ENCODE assay signal across 8 cellular contexts in genomic region chr5:181188700-181189362, GRCh38. TPM values are rescaled to one million over a fixed set of nuclear protein-coding genes. Genes with fewer than 3 reads are reported as not detected.
DNase-seq lines count a peak whose midpoint lies in the region; ATAC-seq and TF ChIP-seq lines count a peak whose summit lies in the region.

No MANE protein-coding gene starts in this region.

- H3K27ac ChIP-seq in OCI-LY7 (ENCODE audit: low read depth, low read length, poor library complexity, severe bottlenecking) (peak overlapping the region; percentile 82), right atrium auricular region (peak overlapping the region; percentile 93 to 94)

- H3K79me2 ChIP-seq in OCI-LY7 (ENCODE audit: insufficient read depth, low read depth, low read length): peaks cover 8% of the 10 kb centered on the region; the same call in 1 of the 2 replicates

- H3K27me3 ChIP-seq in right atrium auricular region: no peaks in the 10 kb centered on the region

- TF ChIP-seq CTCF in Calu3 (IDR thresholded peaks at IDR 0.05; ENCODE audit: unreplicated experiment): no peak
- TF ChIP-seq CTCF in OCI-LY7 (conservative IDR thresholded peaks at IDR 0.05; ENCODE audit: low read length): peak; percentile 33; the same call in 1 of the 2 replicates
- TF ChIP-seq CTCF in right atrium auricular region (IDR thresholded peaks at IDR 0.05): no peak

- H2AFZ ChIP-seq in OCI-LY7 (ENCODE audit: low read length): peak overlapping the region; percentile 75; the same call in 1 of the 2 replicates

- CTCF ChIA-PET in Calu3 (lab: Charles Lee) (interaction anchor here (0.8 to 3.7 kb wide), 6 partner anchors 10 to 380 kb away, joined by 3 to 24 read pairs (median 4); partner anchors contain the start of gene RACK1), OCI-LY7 (lab: Charles Lee; ENCODE audit: unreplicated experiment) (interaction anchor here (1.1 to 1.2 kb wide), 3 partner anchors 16 to 378 kb away, joined by 3 read pairs; no protein-coding TSS in a partner anchor)

- DNase-seq in Calu3: peak; percentile 84
- peak; percentile 89 for DNase-seq in OCI-LY7 (ENCODE audit: low spot score)
- DNase-seq in activated naive CD8-positive, alpha-beta T cell treated with anti-CD3 and anti-CD28 coated beads, Interleukin-2, amount 10 ng/mL, durations not matched to agents 7 days and 5 days: peak; percentile 82
- peak; percentile 91 for DNase-seq in right atrium auricular region (ENCODE audit: low spot score)
- peak; percentile 88 for DNase-seq in sciatic nerve (ENCODE audit: low spot score)
- DNase-seq in SKM-1 (lab: John Stamatoyannopoulos, UW; ENCODE audit: unreplicated experiment): no peak

- intact Hi-C loops in Calu3 (cut with micrococcal nuclease; ENCODE audit: unreplicated experiment): loop anchor here (1.0 kb wide), 2 partner anchors 18 to 33 kb away; no protein-coding TSS in a partner anchor
- intact Hi-C loops in OCI-LY7 (cut with micrococcal nuclease; ENCODE audit: unreplicated experiment): loop anchor here (1.0 kb wide), 3 partner anchors 16 to 72 kb away; partner anchors contain the start of gene TRIM52
- intact Hi-C loops in sciatic nerve (cut with DNase I): no loop called here

- H3K9me3 ChIP-seq in OCI-LY7 (ENCODE audit: low read length) (no peaks in the 10 kb centered on the region), right atrium auricular region (no peaks in the 10 kb centered on the region)

- no peaks in the 10 kb centered on the region for H3K9me2 ChIP-seq in OCI-LY7 (ENCODE audit: insufficient read depth, low read length)

- no peaks in the 10 kb centered on the region for H3K36me3 ChIP-seq in OCI-LY7 (ENCODE audit: insufficient read depth, low read length)
- H3K36me3 ChIP-seq in right atrium auricular region: no peaks in the 10 kb centered on the region

- peaks cover 56% of the 10 kb centered on the region for H3K4me1 Mint-ChIP-seq in Calu3 (ENCODE audit: low read depth, unreplicated experiment)
- peaks cover 47% of the 10 kb centered on the region for H3K4me1 Mint-ChIP-seq in activated naive CD8-positive, alpha-beta T cell treated with anti-CD3 and anti-CD28 coated beads, Interleukin-2, amount 10 ng/mL, durations not matched to agents 7 days and 5 days

- no TSS peak for BruUV-seq in Calu3 (replicated peaks; lab: Mats Ljungman, UMichigan)
- TSS peak; percentile 44 for BruUV-seq in OCI-LY7 (replicated peaks; lab: Mats Ljungman, UMichigan)

- no peaks in the 10 kb centered on the region for H4K20me1 ChIP-seq in OCI-LY7 (ENCODE audit: insufficient read depth, low read length)

- H3K4me3 ChIP-seq in OCI-LY7 (ENCODE audit: low read depth, low read length, poor library complexity, severe bottlenecking) (peak overlapping the region; percentile 69), right atrium auricular region (peak overlapping the region; percentile 66 to 68)

- H3K27ac Mint-ChIP-seq in Calu3 (ENCODE audit: unreplicated experiment): peak overlapping the region; percentile 100
- H3K27ac Mint-ChIP-seq in activated naive CD8-positive, alpha-beta T cell treated with anti-CD3 and anti-CD28 coated beads, Interleukin-2, amount 10 ng/mL, durations not matched to agents 7 days and 5 days: peak overlapping the region; percentile 96

- H3K9me3 Mint-ChIP-seq in Calu3 (ENCODE audit: low read depth, unreplicated experiment): no peaks in the 10 kb centered on the region
- no peaks in the 10 kb centered on the region for H3K9me3 Mint-ChIP-seq in activated naive CD8-positive, alpha-beta T cell treated with anti-CD3 and anti-CD28 coated beads, Interleukin-2, amount 10 ng/mL, durations not matched to agents 7 days and 5 days

- H3K4me2 ChIP-seq in OCI-LY7 (ENCODE audit: low read length): peak overlapping the region; percentile 85

- peaks cover 75% of the 10 kb centered on the region for H3K36me3 Mint-ChIP-seq in Calu3 (ENCODE audit: insufficient read depth, unreplicated experiment)
- peaks cover 4% of the 10 kb centered on the region for H3K36me3 Mint-ChIP-seq in activated naive CD8-positive, alpha-beta T cell treated with anti-CD3 and anti-CD28 coated beads, Interleukin-2, amount 10 ng/mL, durations not matched to agents 7 days and 5 days

- POLR2A ChIA-PET in OCI-LY7 (lab: Charles Lee): interaction anchor here (1.1 to 1.8 kb wide), 6 partner anchors 11 to 329 kb away, joined by 3 to 10 read pairs (median 5); partner anchors contain the start of gene ZFP62
- POLR2A ChIA-PET in activated naive CD8-positive, alpha-beta T cell treated with anti-CD3 and anti-CD28 coated beads, Interleukin-2, amount 10 ng/mL, durations not matched to agents 7 days and 5 days (lab: Charles Lee): interaction anchor here (0.6 to 9.0 kb wide), 14 partner anchors 10 to 1330 kb away, joined by 3 to 131 read pairs (median 4); partner anchors contain the start of genes MRNIP, RACK1, TRIM41 and TRIM52

- H3K4me1 ChIP-seq in OCI-LY7 (ENCODE audit: insufficient read depth, low read length, poor library complexity, severe bottlenecking) (peaks cover 38% of the 10 kb centered on the region), right atrium auricular region (peaks cover 0 to 42% of the 10 kb centered on the region in 2 donors)

- peak overlapping the region; percentile 93 for H3K4me3 Mint-ChIP-seq in Calu3 (ENCODE audit: low read depth, unreplicated experiment)
- H3K4me3 Mint-ChIP-seq in activated naive CD8-positive, alpha-beta T cell treated with anti-CD3 and anti-CD28 coated beads, Interleukin-2, amount 10 ng/mL, durations not matched to agents 7 days and 5 days: peak overlapping the region; percentile 94

- peak; percentile 8 for ATAC-seq in activated naive CD8-positive, alpha-beta T cell treated with anti-CD3 and anti-CD28 coated beads, Interleukin-2, amount 10 ng/mL, durations not matched to agents 7 days and 5 days (ENCODE audit: low read depth)
- ATAC-seq in sciatic nerve (peak; percentile 57), HG03025 (IDR thresholded peaks at IDR 0.05; ENCODE audit: low FRiP score, unreplicated experiment) (no peak), GM21515 (IDR thresholded peaks at IDR 0.05; ENCODE audit: unreplicated experiment) (no peak)

- peaks cover 17% of the 10 kb centered on the region for H3K27me3 Mint-ChIP-seq in Calu3 (ENCODE audit: unreplicated experiment)
- peaks cover 4% of the 10 kb centered on the region for H3K27me3 Mint-ChIP-seq in activated naive CD8-positive, alpha-beta T cell treated with anti-CD3 and anti-CD28 coated beads, Interleukin-2, amount 10 ng/mL, durations not matched to agents 7 days and 5 days

RNA-seq across cellular contexts. Expression of gene TRIM7, which starts 16.2 kb away (rescaled TPM):
- 1.8 and 2.4 TPM in 2 replicates for total RNA-seq in Calu3 (2022)
- total RNA-seq in OCI-LY7 (2014; rRNA removed; shearing (Covaris generic)): 0.22 and 0.44 TPM in 2 replicates
- 1.8 and 2.2 TPM in 2 replicates for total RNA-seq in OCI-LY7 (2022)
- total RNA-seq in activated naive CD8-positive, alpha-beta T cell treated with anti-CD3 and anti-CD28 coated beads, Interleukin-2, amount 10 ng/mL, durations not matched to agents 7 days and 5 days: 1 to 10 TPM; 2.5 to 2.6 TPM
- total RNA-seq in right atrium auricular region: 1 to 10 TPM; 4.1 to 7.7 TPM
- total RNA-seq in sciatic nerve: 3.2 TPM

RNA-seq across cellular contexts. Expression of gene TRIM41, which starts 34.2 kb away (rescaled TPM):
- total RNA-seq in Calu3 (2022) (33.5 and 34.2 TPM in 2 replicates), OCI-LY7 (2022) (68.2 and 73.4 TPM in 2 replicates), right atrium auricular region (10 to 100 TPM; 10.0 to 11.2 TPM), sciatic nerve (24.6 TPM)
- total RNA-seq in OCI-LY7 (2014; rRNA removed; shearing (Covaris generic)): 30.2 and 30.4 TPM in 2 replicates
- total RNA-seq in activated naive CD8-positive, alpha-beta T cell treated with anti-CD3 and anti-CD28 coated beads, Interleukin-2, amount 10 ng/mL, durations not matched to agents 7 days and 5 days: 10 to 100 TPM; 44.5 to 49.7 TPM

RNA-seq across cellular contexts. Expression of gene OR2V2, which starts 41.4 kb away (rescaled TPM):
- total RNA-seq in Calu3 (2022) (not detected in 2 replicates), OCI-LY7 (2022) (not detected in 2 replicates), right atrium auricular region (not detected), sciatic nerve (not detected)
- 0.06 and 0.23 TPM in 2 replicates for total RNA-seq in OCI-LY7 (2014; rRNA removed; shearing (Covaris generic))
- not detected for total RNA-seq in activated naive CD8-positive, alpha-beta T cell treated with anti-CD3 and anti-CD28 coated beads, Interleukin-2, amount 10 ng/mL, durations not matched to agents 7 days and 5 days

RNA-seq across cellular contexts. Expression of gene RACK1, which starts 54.9 kb away (rescaled TPM):
- 1,679 and 1,946 TPM in 2 replicates for total RNA-seq in Calu3 (2022)
- total RNA-seq in OCI-LY7 (2014; rRNA removed; shearing (Covaris generic)): 4,583 and 5,614 TPM in 2 replicates
- total RNA-seq in OCI-LY7 (2022): 2,077 and 2,357 TPM in 2 replicates
- 1,000 to 10,000 TPM; 1,741 to 1,808 TPM for total RNA-seq in activated naive CD8-positive, alpha-beta T cell treated with anti-CD3 and anti-CD28 coated beads, Interleukin-2, amount 10 ng/mL, durations not matched to agents 7 days and 5 days
- total RNA-seq in right atrium auricular region: 1,000 to 10,000 TPM; 1,155 to 1,413 TPM
- 1,122 TPM for total RNA-seq in sciatic nerve

RNA-seq across cellular contexts. Expression of gene OR2V1, which starts 57.9 kb away (rescaled TPM):
- total RNA-seq in Calu3 (2022) (not detected in 2 replicates), OCI-LY7 (2022) (not detected in 2 replicates), right atrium auricular region (not detected), sciatic nerve (not detected)
- total RNA-seq in OCI-LY7 (2014; rRNA removed; shearing (Covaris generic)): not detected in 2 replicates
- total RNA-seq in activated naive CD8-positive, alpha-beta T cell treated with anti-CD3 and anti-CD28 coated beads, Interleukin-2, amount 10 ng/mL, durations not matched to agents 7 days and 5 days: not detected

Comparison
In these comparisons a context has a peak if more than half of its experiments do, and no peak if none do; other contexts are left out.
1. ATAC-seq: peak in activated naive CD8-positive, alpha-beta T cell treated with anti-CD3 and anti-CD28 coated beads, Interleukin-2, amount 10 ng/mL, durations not matched to agents 7 days and 5 days (single experiment) and sciatic nerve (single experiment); none in HG03025 (single experiment) and GM21515 (single experiment).